13 cellular contexts compared by ENCODE assay signal in genomic region chr11:94924074-94925031, GRCh38. TPM values are rescaled to one million over a fixed set of nuclear protein-coding genes. Genes with fewer than 3 reads are reported as not detected.
DNase-seq lines count a peak whose midpoint lies in the region; ATAC-seq and TF ChIP-seq lines count a peak whose summit lies in the region.
"Had no signal": no experiment of that assay in that cellular context is flagged by ENCODE, and none has a peak within 500 bp of the region (broad histone marks: within the 10 kb centered on the region; RNA-seq: fewer than 3 reads in every experiment).

No MANE protein-coding gene starts in this region.

- intact Hi-C loops in transverse colon (cut with DNase I; ENCODE audit: low total_unique reads) = no loop called here

- H3K27ac ChIP-seq in gastroesophageal sphincter (peak overlapping the region; percentile 2 to 83 (median 35)), transverse colon (peak overlapping the region in 3 of 4 donors; percentile 6 to 36 (median 25))
- H3K27ac ChIP-seq: parathyroid adenoma had no signal

- H3K4me1 ChIP-seq in gastroesophageal sphincter (peaks cover 21 to 56% (median 27%) of the 10 kb centered on the region in 3 donors), transverse colon (peaks cover 0 to 27% (median 5%) of the 10 kb centered on the region in 4 donors)

- peak overlapping the region; percentile 37 for H3K4me3 Mint-ChIP-seq in T-helper 17 cell

- in situ Hi-C loops in transverse colon (cut with MboI; ENCODE audit: low pct_ligation_motif_present in 1 of 4, low pct_unique_long_range_greater_than_20kb in 1 of 4, low sequenced_read_pairs in 3 of 4) = no loop called here

- H3K27me3 ChIP-seq in gastroesophageal sphincter (no peaks in the 10 kb centered on the region), transverse colon (no peaks in the 10 kb centered on the region)

- peak; percentile 75 for ATAC-seq in T-helper 17 cell
- ATAC-seq in gastroesophageal sphincter = no peak

- 35 to 42% methylated on average over 5 to 12 of the region's 13 CpGs for WGBS in gastroesophageal sphincter (ENCODE audit: low coverage in 1 of 2), 2 donors
- 59% methylated on average over 7 to 13 of the region's 13 CpGs for WGBS in transverse colon (ENCODE audit: low coverage in 1 of 2), 2 donors

- H3K36me3 Mint-ChIP-seq in T-helper 17 cell (ENCODE audit: low read depth) = peaks cover 7% of the 10 kb centered on the region

- TF ChIP-seq EP300 in gastroesophageal sphincter (IDR thresholded peaks at IDR 0.05) (no peak), transverse colon (IDR thresholded peaks at IDR 0.05; ENCODE audit: low read depth) (no peak)

- TF ChIP-seq POLR2A in gastroesophageal sphincter (IDR thresholded peaks at IDR 0.05) (no peak), transverse colon (IDR thresholded peaks at IDR 0.05) (no peak)

- H3K27me3 Mint-ChIP-seq in T-helper 17 cell = no peaks in the 10 kb centered on the region

- peaks cover 23% of the 10 kb centered on the region for H3K4me1 Mint-ChIP-seq in T-helper 17 cell

- H3K4me3 ChIP-seq in gastroesophageal sphincter (no peak overlapping the region), transverse colon (no peak overlapping the region)

- peak overlapping the region; percentile 24 for H3K27ac Mint-ChIP-seq in T-helper 17 cell

- H3K36me3 ChIP-seq in gastroesophageal sphincter (no peaks in the 10 kb centered on the region), transverse colon (no peaks in the 10 kb centered on the region)

- DNase-seq in activated effector memory CD4-positive, alpha-beta T cell treated with anti-CD3 and anti-CD28 coated beads, Interleukin-2, amount 50 U/mL, for 16 hours = peak; percentile 66
- DNase-seq in activated effector memory CD4-positive, alpha-beta T cell treated with Interleukin-2 at 50 U/mL for 16 hours = no peak
- no peak for DNase-seq in T-helper 17 cell
- DNase-seq in transverse colon = no peak
- DNase-seq in DMS79 treated with DMSO at 0.1 percent for 48 hours (lab: John Stamatoyannopoulos, UW) = no peak
- no peak for DNase-seq in NCI-H146 (lab: John Stamatoyannopoulos, UW)
- DNase-seq in mucosa of gallbladder (ENCODE audit: low spot score) = no peak
- DNase-seq: activated CD8-positive, alpha-beta memory T cell treated with anti-CD3 and anti-CD28 coated beads for 24 hours; NCI-H1105; NCI-H748 treated with DMSO at 0.1 percent for 48 hours; stimulated activated CD4-positive, alpha-beta T cell treated with anti-CD3 and anti-CD28 coated beads, Interleukin-4, amount 100 ng/mL, for 1 hour had no signal

- TF ChIP-seq CTCF in gastroesophageal sphincter (IDR thresholded peaks at IDR 0.05) (no peak), transverse colon (IDR thresholded peaks at IDR 0.05) (no peak)

- H3K9me3 ChIP-seq in T-helper 17 cell (ENCODE audit: control insufficient read depth, low read length, poor library complexity, severe bottlenecking) (no peaks in the 10 kb centered on the region), gastroesophageal sphincter (no peaks in the 10 kb centered on the region), transverse colon (no peaks in the 10 kb centered on the region)

RNA-seq across cellular contexts. Expression of gene CWC15, which starts 49.0 kb away (rescaled TPM):
- 10 to 100 TPM; 77.0 to 88.9 TPM for total RNA-seq in T-helper 17 cell
- total RNA-seq in gastroesophageal sphincter = 10 to 100 TPM; 32.9 to 54.8 (median 44.1) TPM
- total RNA-seq in transverse colon = 10 to 100 TPM; 26.2 to 55.9 (median 46.2) TPM
- total RNA-seq in mucosa of gallbladder = 41.1 TPM

RNA-seq across cellular contexts. Expression of gene KDM4D, which starts 49.2 kb away (rescaled TPM):
- total RNA-seq in T-helper 17 cell = under 1 TPM; 0.23 to 0.27 TPM
- total RNA-seq in gastroesophageal sphincter = under 1 TPM; 0.67 to 0.89 (median 0.79) TPM
- 1 to 10 TPM in 1 of 4 donors, under 1 TPM in 2, not detected in 1; 0.27 to 3.0 (median 0.32) TPM for total RNA-seq in transverse colon
- 0.66 TPM for total RNA-seq in mucosa of gallbladder
